ENCODE assay signal across 22 cellular contexts in genomic region chr20:43716757-43717615, GRCh38. TPM values are rescaled to one million over a fixed set of nuclear protein-coding genes. Genes with fewer than 3 reads are reported as not detected.
DNase-seq lines count a peak whose midpoint lies in the region; ATAC-seq and TF ChIP-seq lines count a peak whose summit lies in the region.
"Had no signal": no experiment of that assay in that cellular context is flagged by ENCODE, and none has a peak within 500 bp of the region (broad histone marks: within the 10 kb centered on the region; RNA-seq: fewer than 3 reads in every experiment).

No MANE protein-coding gene starts in this region.

- no peak overlapping the region for H3K23ac ChIP-seq in neuronal stem cell (ENCODE audit: low read depth, low read length, poor library complexity)

- DNase-seq in CD14-positive monocyte (ENCODE audit: low spot score) (peak; percentile 27), foreskin keratinocyte (no peak), germinal center (ENCODE audit: low spot score) (no peak), neuronal stem cell (ENCODE audit: low spot score) (no peak)
- DNase-seq in CD4-positive, CD25-positive, alpha-beta regulatory T cell, result no peak
- DNase-seq: Caco-2; CD4-positive, alpha-beta memory T cell; DMS 273 treated with DMSO at 0.1 percent for 48 hours; H9; KG1; NCI-H1105 treated with DMSO at 0.1 percent for 48 hours; NCI-H2029 treated with DMSO at 0.1 percent for 48 hours; NCI-H345; NCI-H524; NCI-H774; OCI-M1; SHP77 had no signal

- H3K79me1 ChIP-seq in neuronal stem cell (ENCODE audit: low read depth, low read length), result no peaks in the 10 kb centered on the region

- H3K4me1 ChIP-seq in CD4-positive, CD25-positive, alpha-beta regulatory T cell (ENCODE audit: control insufficient read depth, insufficient read depth, low read length, poor library complexity, severe bottlenecking), result peaks cover 25% of the 10 kb centered on the region
- peaks cover 26% of the 10 kb centered on the region for H3K4me1 ChIP-seq in OCI-LY1 (ENCODE audit: insufficient read depth, low read length, severe bottlenecking)
- peaks cover 3% of the 10 kb centered on the region for H3K4me1 ChIP-seq in foreskin keratinocyte
- peaks cover 0 to 8% of the 10 kb centered on the region in 2 donors for H3K4me1 ChIP-seq in neuronal stem cell (ENCODE audit: control insufficient read depth in 2 of 2, insufficient read depth in 1 of 2, low read depth in 1 of 2, low read length in 2 of 2)
- H3K4me1 ChIP-seq: Caco-2 had no signal

- no peaks in the 10 kb centered on the region for H4K20me1 ChIP-seq in OCI-LY1 (ENCODE audit: insufficient read depth, low read length)

- H3F3A ChIP-seq in OCI-LY1 (ENCODE audit: insufficient read depth, low read length), result no peaks in the 10 kb centered on the region

- no peaks in the 10 kb centered on the region for H3K4me1 Mint-ChIP-seq in CD14-positive monocyte
- H3K4me1 Mint-ChIP-seq in CD4-positive, CD25-positive, alpha-beta regulatory T cell, result peaks cover 11 to 42% (median 27%) of the 10 kb centered on the region in 4 donors

- no peak overlapping the region for H3K4ac ChIP-seq in neuronal stem cell (ENCODE audit: low read length)

- H4K91ac ChIP-seq in neuronal stem cell (ENCODE audit: low read depth, low read length, poor library complexity), result no peak overlapping the region

- no peak overlapping the region for H2BK15ac ChIP-seq in neuronal stem cell (ENCODE audit: low read length)

- H3K4me2 ChIP-seq in OCI-LY1 (ENCODE audit: low read length) (no peak overlapping the region), neuronal stem cell (ENCODE audit: insufficient read depth, low read length, poor library complexity, severe bottlenecking) (no peak overlapping the region)

- no peak overlapping the region for H3K18ac ChIP-seq in neuronal stem cell (ENCODE audit: low read length)

- H3K27me3 ChIP-seq in CD4-positive, CD25-positive, alpha-beta regulatory T cell (ENCODE audit: control insufficient read depth, insufficient read depth, low read length), result no peaks in the 10 kb centered on the region
- H3K27me3 ChIP-seq in OCI-LY1 (ENCODE audit: insufficient read depth, low read length) (no peaks in the 10 kb centered on the region), foreskin keratinocyte (peaks cover 9% of the 10 kb centered on the region), neuronal stem cell (ENCODE audit: control insufficient read depth in 3 of 3, insufficient read depth in 3 of 3, low read depth in 1 of 3, low read length in 3 of 3) (no peaks in the 10 kb centered on the region)

- no peak overlapping the region for H3K4me3 Mint-ChIP-seq in CD14-positive monocyte
- peak overlapping the region in 1 of 4 donors; percentile 36 for H3K4me3 Mint-ChIP-seq in CD4-positive, CD25-positive, alpha-beta regulatory T cell
- H3K4me3 Mint-ChIP-seq: CD4-positive, alpha-beta memory T cell; H9 had no signal

- H3K79me2 ChIP-seq in OCI-LY1 (ENCODE audit: insufficient read depth, low read length), result no peaks in the 10 kb centered on the region

- peaks cover 0 to 5% (median 1%) of the 10 kb centered on the region in 3 donors for H3K27me3 Mint-ChIP-seq in CD14-positive monocyte (ENCODE audit: low read depth in 3 of 3)
- H3K27me3 Mint-ChIP-seq in CD4-positive, CD25-positive, alpha-beta regulatory T cell, result no peaks in the 10 kb centered on the region
- H3K27me3 Mint-ChIP-seq: CD4-positive, alpha-beta memory T cell had no signal

- H3K9ac ChIP-seq in OCI-LY1 (ENCODE audit: low read length) (no peak overlapping the region), neuronal stem cell (ENCODE audit: low read depth, low read length, poor library complexity) (no peak overlapping the region)

- no CpG with 5 or more reads among the region's 12 CpGs for WGBS in neuronal stem cell (ENCODE audit: extremely low coverage in 2 of 2, insufficient read length in 2 of 2, insufficient replicate concordance in 1 of 2), 2 donors

- no peak overlapping the region for H3K4me3 ChIP-seq in CD4-positive, CD25-positive, alpha-beta regulatory T cell (ENCODE audit: low read depth, low read length)
- H3K4me3 ChIP-seq in OCI-LY1 (ENCODE audit: low read depth, low read length, poor library complexity, severe bottlenecking) (no peak overlapping the region), neuronal stem cell (ENCODE audit: low read length in 2 of 2) (no peak overlapping the region)

- H2BK12ac ChIP-seq in neuronal stem cell (ENCODE audit: low read length), result no peak overlapping the region

- peaks cover 2 to 11% (median 7%) of the 10 kb centered on the region in 7 donors for H3K9me3 Mint-ChIP-seq in CD14-positive monocyte
- H3K9me3 Mint-ChIP-seq in CD4-positive, CD25-positive, alpha-beta regulatory T cell, result no peaks in the 10 kb centered on the region
- H3K9me3 Mint-ChIP-seq: H9 had no signal

- TF ChIP-seq CTCF in CD14-positive monocyte (IDR thresholded peaks at IDR 0.05), result no peak
- TF ChIP-seq CTCF in OCI-LY1 (IDR thresholded peaks at IDR 0.05; ENCODE audit: low read length), result no peak
- no peak for TF ChIP-seq CTCF in foreskin keratinocyte (conservative IDR thresholded peaks at IDR 0.05)

- H2BK120ac ChIP-seq in neuronal stem cell (ENCODE audit: low read depth, low read length), result no peak overlapping the region

- H2BK5ac ChIP-seq in neuronal stem cell (ENCODE audit: low read length), result no peak overlapping the region

- no peaks in the 10 kb centered on the region for H3K9me2 ChIP-seq in OCI-LY1 (ENCODE audit: low read depth, low read length)

- intact Hi-C loops in CD14-positive monocyte (cut with micrococcal nuclease), result no loop called here

- H3K9me3 ChIP-seq in CD4-positive, CD25-positive, alpha-beta regulatory T cell (ENCODE audit: control insufficient read depth in 2 of 2, low read length in 2 of 2), result no peaks in the 10 kb centered on the region
- no peaks in the 10 kb centered on the region for H3K9me3 ChIP-seq in OCI-LY1 (ENCODE audit: low read length)
- no peaks in the 10 kb centered on the region for H3K9me3 ChIP-seq in neuronal stem cell (replicated peaks in 1 of 2; ENCODE audit: control insufficient read depth in 2 of 2, insufficient read depth in 1 of 2, low read depth in 1 of 2, low read length in 2 of 2)
- H3K9me3 ChIP-seq: Caco-2 had no signal

- no peak overlapping the region for H2AFZ ChIP-seq in OCI-LY1 (ENCODE audit: low read length)
- no peak overlapping the region for H2AFZ ChIP-seq in neuronal stem cell (ENCODE audit: low read length)

- no peaks in the 10 kb centered on the region for H3K36me3 ChIP-seq in CD4-positive, CD25-positive, alpha-beta regulatory T cell (ENCODE audit: control insufficient read depth, insufficient read depth, low read length)
- H3K36me3 ChIP-seq in OCI-LY1 (ENCODE audit: insufficient read depth, low read length) (peaks cover 73% of the 10 kb centered on the region), neuronal stem cell (replicated peaks in 1 of 2; ENCODE audit: control insufficient read depth in 2 of 2, insufficient read depth in 2 of 2, low read length in 2 of 2) (peaks cover 20 to 52% of the 10 kb centered on the region in 2 donors)

- peak overlapping the region in 1 of 7 donors; percentile 6 for H3K27ac Mint-ChIP-seq in CD14-positive monocyte
- peak overlapping the region in 2 of 3 donors; percentile 11 to 79 for H3K27ac Mint-ChIP-seq in CD4-positive, CD25-positive, alpha-beta regulatory T cell
- H3K27ac Mint-ChIP-seq: H9 had no signal

- no peak for ATAC-seq in CD4-positive, CD25-positive, alpha-beta regulatory T cell (ENCODE audit: low read depth in 2 of 2)
- peak; percentile 37 for ATAC-seq in foreskin keratinocyte
- ATAC-seq in HG02642 (IDR thresholded peaks at IDR 0.05; ENCODE audit: poor library complexity, unreplicated experiment), result no peak
- ATAC-seq in HG02798 (IDR thresholded peaks at IDR 0.05; ENCODE audit: poor library complexity, unreplicated experiment), result no peak

- H2AK5ac ChIP-seq in neuronal stem cell (ENCODE audit: low read depth, low read length), result no peak overlapping the region

- H3K36me3 Mint-ChIP-seq in CD14-positive monocyte, result peaks cover 28 to 54% of the 10 kb centered on the region in 2 donors
- no peaks in the 10 kb centered on the region for H3K36me3 Mint-ChIP-seq in CD4-positive, CD25-positive, alpha-beta regulatory T cell
- H3K36me3 Mint-ChIP-seq: CD4-positive, alpha-beta memory T cell had no signal

- no peak overlapping the region for H3K27ac ChIP-seq in CD4-positive, CD25-positive, alpha-beta regulatory T cell (ENCODE audit: insufficient read depth, low read length, poor library complexity, severe bottlenecking)
- H3K27ac ChIP-seq in OCI-LY1 (ENCODE audit: low read depth, low read length, poor library complexity, severe bottlenecking) (peak overlapping the region; percentile 41), foreskin keratinocyte (no peak overlapping the region), neuronal stem cell (replicated peaks; ENCODE audit: low read length) (no peak overlapping the region)

- H3K14ac ChIP-seq in neuronal stem cell (ENCODE audit: low read length), result no peak overlapping the region

- no peak overlapping the region for H4K8ac ChIP-seq in neuronal stem cell (ENCODE audit: low read depth, low read length)

RNA-seq across cellular contexts. Expression of gene GTSF1L, which starts 9.8 kb away (rescaled TPM):
- not detected for polyA plus RNA-seq in CD14-positive monocyte
- total RNA-seq in CD4-positive, CD25-positive, alpha-beta regulatory T cell, result 1.1 TPM
- polyA plus RNA-seq in CD4-positive, CD25-positive, alpha-beta regulatory T cell, result 1 to 10 TPM in 3 of 4 donors, under 1 TPM in 1; 0.98 to 3.0 (median 1.7) TPM
- not detected in 2 replicates for total RNA-seq in foreskin keratinocyte
- not detected in 2 replicates for polyA plus RNA-seq in foreskin keratinocyte
- not detected for polyA plus RNA-seq in neuronal stem cell (2013, experiment 1 of 2)
- polyA plus RNA-seq in neuronal stem cell (2013, experiment 2 of 2), result not detected
- total RNA-seq: Caco-2; CD4-positive, alpha-beta memory T cell; G401; H9 had no signal
- polyA plus RNA-seq: BJ; CD4-positive, alpha-beta memory T cell had no signal

RNA-seq across cellular contexts. Expression of gene MYBL2, which starts 50.1 kb away (rescaled TPM):
- polyA plus RNA-seq in CD14-positive monocyte, result under 1 TPM; 0.08 to 0.10 TPM
- 2.7 TPM for total RNA-seq in CD4-positive, CD25-positive, alpha-beta regulatory T cell
- polyA plus RNA-seq in CD4-positive, CD25-positive, alpha-beta regulatory T cell, result 1 to 10 TPM; 1.6 to 4.3 (median 3.2) TPM
- 46.7 and 66.7 TPM in 2 replicates for total RNA-seq in foreskin keratinocyte
- polyA plus RNA-seq in foreskin keratinocyte, result 60.5 and 74.9 TPM in 2 replicates
- 77.9 TPM for polyA plus RNA-seq in neuronal stem cell (2013, experiment 1 of 2)
- polyA plus RNA-seq in neuronal stem cell (2013, experiment 2 of 2), result 75.6 TPM

Comparison
In these comparisons a context has a peak if more than half of its experiments do, and no peak if none do; other contexts are left out.
1. RNA of gene MYBL2, which starts 50.1 kb away (polyA plus RNA-seq): 60.5 to 74.9 TPM in foreskin keratinocyte; 1.6 to 4.3 TPM in CD4-positive, CD25-positive, alpha-beta regulatory T cell and 0.08 to 0.10 TPM in CD14-positive monocyte; every median in the first group is over 10 times any median in the second.